ENCODE assay signal across 23 cellular contexts in genomic region chr14:103802353-103802752, GRCh38. TPM values are rescaled to one million over a fixed set of nuclear protein-coding genes. Genes with fewer than 3 reads are reported as not detected.
A peak's percentile ranks its signal among the peaks of the same experiment; 100 is the strongest.
DNase-seq lines count a peak whose midpoint lies in the region; ATAC-seq and TF ChIP-seq lines count a peak whose summit lies in the region.
"Had no signal": no experiment of that assay in that cellular context is flagged by ENCODE, and none has a peak within 500 bp of the region (broad histone marks: within the 10 kb centered on the region; RNA-seq: fewer than 3 reads in every experiment).

No MANE protein-coding gene starts in this region.

- intact Hi-C loops in PC-3 (cut with micrococcal nuclease) = loop anchor here (10.0 kb wide), 2 partner anchors 48 to 272 kb away; no protein-coding TSS in a partner anchor
- intact Hi-C loops in esophagus squamous epithelium (cut with DNase I) = no loop called here
- intact Hi-C loops in prostate gland (cut with DNase I) = no loop called here

- H3K27me3 ChIP-seq in PC-3 (ENCODE audit: low read length) = no peaks in the 10 kb centered on the region
- no peaks in the 10 kb centered on the region for H3K27me3 ChIP-seq in esophagus squamous epithelium
- H3K27me3 ChIP-seq in prostate gland (replicated peaks; ENCODE audit: insufficient read depth) = no peaks in the 10 kb centered on the region
- H3K27me3 ChIP-seq: ascending aorta, tibial artery had no signal

- H3F3A ChIP-seq in PC-3 (ENCODE audit: low read length, unreplicated experiment) = no peaks in the 10 kb centered on the region

- H3K9me2 ChIP-seq in PC-3 (replicated peaks; ENCODE audit: low read length) = no peaks in the 10 kb centered on the region

- H3K36me3 ChIP-seq in PC-3 (ENCODE audit: low read depth, low read length) (no peaks in the 10 kb centered on the region), esophagus squamous epithelium (peaks cover 0 to under 1% (median 0%) of the 10 kb centered on the region in 3 donors), prostate gland (no peaks in the 10 kb centered on the region)
- H3K36me3 ChIP-seq: ascending aorta, tibial artery had no signal

- ATAC-seq in PC-3 = no peak
- ATAC-seq in GM18909 (IDR thresholded peaks at IDR 0.05; ENCODE audit: poor library complexity, unreplicated experiment) = no peak
- ATAC-seq: activated CD4-positive, alpha-beta T cell treated with anti-CD3 and anti-CD28 coated beads for 36 hours; SK-N-SH treated with all-trans-retinoic acid at 6 μM for 48 hours had no signal

- H3K9ac ChIP-seq in PC-3 (ENCODE audit: low read length) = no peak overlapping the region

- H3K4me1 ChIP-seq in PC-3 (ENCODE audit: insufficient read depth, low read length) (peaks cover 14% of the 10 kb centered on the region), esophagus squamous epithelium (peaks cover 0 to 53% (median 14%) of the 10 kb centered on the region in 3 donors), prostate gland (replicated peaks) (peaks cover 4% of the 10 kb centered on the region)
- H3K4me1 ChIP-seq: ascending aorta had no signal

- no peaks in the 10 kb centered on the region for H4K20me1 ChIP-seq in PC-3 (ENCODE audit: low read length)

- TF ChIP-seq POLR2A in esophagus squamous epithelium (IDR thresholded peaks at IDR 0.05) = no peak
- TF ChIP-seq POLR2A in prostate gland (IDR thresholded peaks at IDR 0.05) = no peak

- WGBS in esophagus squamous epithelium, 2 donors = 28 to 61% methylated on average over 8 of the region's 8 CpGs
- 63% methylated on average over 8 of the region's 8 CpGs for WGBS in prostate gland

- no peak for TF ChIP-seq CTCF in PC-3 (conservative IDR thresholded peaks at IDR 0.05; ENCODE audit: low read depth, low read length)
- TF ChIP-seq CTCF in esophagus squamous epithelium (IDR thresholded peaks at IDR 0.05) = no peak
- TF ChIP-seq CTCF in prostate gland (IDR thresholded peaks at IDR 0.05) = no peak

- H3K27ac ChIP-seq in PC-3 (ENCODE audit: low read length) = peak overlapping the region; percentile 58
- H3K27ac ChIP-seq in esophagus squamous epithelium = peak overlapping the region in 3 of 4 donors; percentile 33 to 46 (median 41)
- H3K27ac ChIP-seq in prostate gland = no peak overlapping the region
- H3K27ac ChIP-seq: ascending aorta, tibial artery had no signal

- CTCF ChIA-PET in PC-3 (lab: Charles Lee) = no interaction called here

- POLR2A ChIA-PET in PC-3 (lab: Charles Lee; ENCODE audit: unreplicated experiment) = no interaction called here

- no TSS peak for BruUV-seq in PC-3 (replicated peaks; lab: Mats Ljungman, UMichigan)

- peaks cover 36% of the 10 kb centered on the region for H3K79me2 ChIP-seq in PC-3 (ENCODE audit: low read length)

- H3K4me2 ChIP-seq in PC-3 (ENCODE audit: low read length) = no peak overlapping the region

- DNase-seq in Ammon's horn (ENCODE audit: low spot score) (peak; percentile 35), PC-3 (no peak), esophagus squamous epithelium (lab: John Stamatoyannopoulos, UW) (no peak), prostate gland (ENCODE audit: low spot score) (peak; percentile 21), midbrain (lab: John Stamatoyannopoulos, UW) (no peak), DMS53 treated with DMSO at 0.1 percent for 48 hours (lab: John Stamatoyannopoulos, UW; ENCODE audit: unreplicated experiment) (no peak), H4 (ENCODE audit: low spot score) (no peak)
- DNase-seq: activated CD4-positive, alpha-beta T cell treated with anti-CD3 and anti-CD28 coated beads for 36 hours; activated gamma-delta T cell; activated naive CD8-positive, alpha-beta T cell treated with anti-CD3 and anti-CD28 coated beads, Interleukin-2, amount 10 ng/mL, durations not matched to agents 7 days and 5 days; cortex of kidney; endodermal cell; GOT3; Kasumi-1; mucosa of descending colon; NCI-H1092; NCI-H1694 treated with DMSO at 0.1 percent for 48 hours; nephron progenitor cell; T-helper 2 cell; tibial artery had no signal

- no peaks in the 10 kb centered on the region for H3K9me3 ChIP-seq in PC-3 (ENCODE audit: low read length)
- H3K9me3 ChIP-seq in esophagus squamous epithelium = no peaks in the 10 kb centered on the region
- no peaks in the 10 kb centered on the region for H3K9me3 ChIP-seq in prostate gland
- H3K9me3 ChIP-seq: ascending aorta, mucosa of descending colon, tibial artery had no signal

- H3K4me3 ChIP-seq in PC-3 (ENCODE audit: low read length) (no peak overlapping the region), esophagus squamous epithelium (no peak overlapping the region), prostate gland (no peak overlapping the region)
- H3K4me3 ChIP-seq: ascending aorta, mucosa of descending colon, tibial artery had no signal

- no peak overlapping the region for H2AFZ ChIP-seq in PC-3 (ENCODE audit: low read length)

RNA-seq across cellular contexts. Expression of gene PPP1R13B, which starts 45.0 kb away (rescaled TPM):
- 13.0 and 16.4 TPM in 2 replicates for total RNA-seq in PC-3 (2014; rRNA removed)
- total RNA-seq in esophagus squamous epithelium = 10 to 100 TPM; 12.7 to 25.0 (median 20.6) TPM
- total RNA-seq in prostate gland = 10 to 100 TPM; 48.2 to 64.6 TPM
- total RNA-seq in H4 (2014; rRNA removed; shearing (Covaris generic)) = 2.6 and 2.9 TPM in 2 replicates

Comparison
In these comparisons a context has a peak if more than half of its experiments do, and no peak if none do; other contexts are left out.
1. DNase-seq: peak in Ammon's horn (single experiment) and prostate gland (single experiment); none in PC-3 (single experiment), esophagus squamous epithelium (single experiment), midbrain (single experiment), DMS53 treated with DMSO at 0.1 percent for 48 hours (single experiment) and H4 (single experiment).
2. H3K27ac ChIP-seq: peak in PC-3 (single experiment) and esophagus squamous epithelium (3 of 4); none in prostate gland (0 of 2).